ENCODE assay signal across 1 cellular context in the genomic region with DNA sequence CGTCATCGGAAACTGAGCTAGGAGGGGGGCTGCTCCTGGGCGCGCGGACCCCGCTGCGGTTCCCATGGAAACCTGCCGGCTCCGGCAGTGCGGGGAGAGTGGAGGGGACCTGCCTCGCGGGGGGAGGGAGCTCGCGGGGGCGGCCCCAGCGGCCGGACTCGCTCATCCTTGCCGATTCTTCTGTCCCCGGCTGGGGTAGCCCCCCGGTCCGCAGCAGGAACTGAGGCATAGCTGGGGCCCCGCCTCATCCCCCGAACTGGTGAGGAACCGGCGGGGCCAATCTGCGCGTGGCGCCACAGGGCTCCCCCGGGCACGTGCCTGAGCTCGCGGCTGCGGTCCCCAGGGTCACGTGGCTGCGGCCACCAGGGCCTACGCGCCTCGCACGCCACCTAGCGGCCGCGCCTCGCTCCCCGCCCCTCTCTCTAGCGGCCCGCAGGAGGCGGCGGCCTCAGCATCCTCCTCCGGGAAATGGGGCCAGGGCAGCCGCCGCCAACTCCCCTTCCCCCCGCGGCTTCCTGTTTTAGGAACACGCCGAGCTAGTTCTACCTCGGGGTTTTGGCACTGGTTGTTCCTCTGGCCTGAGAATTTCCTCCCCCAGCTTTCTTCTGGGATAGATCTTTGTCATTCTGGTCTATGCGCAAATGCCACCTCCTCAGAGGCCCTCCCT.
TF ChIP-seq lines count a peak whose summit lies in the region.

No MANE protein-coding gene starts in this region.

TF ChIP-seq in K562, 482 proteins besides CTCF, POLR2A, EP300 and RAD21 (continued from another document and continues in another):
- TF ChIP-seq RERE (CRISPR knock-in tag; IDR thresholded peaks at IDR 0.05; ENCODE audit: borderline replicate concordance) (peak; percentile 99), HNRNPLL (IDR thresholded peaks at IDR 0.05; ENCODE audit: low read depth, low read length, poor library complexity, severe bottlenecking) (no peak), USF2 (CRISPR knock-in tag; IDR thresholded peaks at IDR 0.05) (peak; percentile 99), ZKSCAN3 (CRISPR knock-in tag; IDR thresholded peaks at IDR 0.05) (no peak), ZFX (CRISPR knock-in tag; IDR thresholded peaks at IDR 0.05) (peak; percentile 81), ARID2 (IDR thresholded peaks at IDR 0.05) (no peak), CC2D1A (IDR thresholded peaks at IDR 0.05) (no peak), SIN3B (IDR thresholded peaks at IDR 0.05; ENCODE audit: low read depth) (peak; percentile 29; the same call in 1 of the 2 replicates), POLR2G (IDR thresholded peaks at IDR 0.05; ENCODE audit: low read depth, low read length) (peak; percentile 56), PTBP1 (IDR thresholded peaks at IDR 0.05; ENCODE audit: low read depth, low read length) (peak; percentile 99), CREB3 (tag; conservative IDR thresholded peaks at IDR 0.05; ENCODE audit: low read depth) (no peak), TFAM (CRISPR knock-in tag; conservative IDR thresholded peaks at IDR 0.05) (no peak), TARDBP (IDR thresholded peaks at IDR 0.05) (0 out of 2 replicates have a peak, but pooled peaks have one; percentile 54), ETV5 (CRISPR knock-in tag; IDR thresholded peaks at IDR 0.05; ENCODE audit: low read depth) (no peak), NCOA1 (IDR thresholded peaks at IDR 0.05; ENCODE audit: low read depth) (peak; percentile 28; the same call in 1 of the 2 replicates), HDAC3 (IDR thresholded peaks at IDR 0.05; ENCODE audit: borderline replicate concordance, partially characterized antibody) (no peak), RBM34 (IDR thresholded peaks at IDR 0.05; ENCODE audit: borderline replicate concordance, insufficient read depth, low read length) (no peak), CXXC5 (CRISPR knock-in tag; IDR thresholded peaks at IDR 0.05) (peak; percentile 99), FOXP1 (CRISPR knock-in tag; IDR thresholded peaks at IDR 0.05) (peak; percentile 100), JUND (IDR thresholded peaks at IDR 0.05; ENCODE audit: borderline replicate concordance, low read depth, low read length) (peak; percentile 40; the same call in 1 of the 2 replicates), JUND (tag; IDR thresholded peaks at IDR 0.05; ENCODE audit: borderline replicate concordance, low read depth, low read length) (no peak; the same call in 2 of the 3 replicates), KLF16 (IDR thresholded peaks at IDR 0.05) (0 out of 2 replicates have a peak, but pooled peaks have one; percentile 36), PCBP2 (IDR thresholded peaks at IDR 0.05; ENCODE audit: low read depth, low read length, poor library complexity, severe bottlenecking) (no peak), EWSR1 (IDR thresholded peaks at IDR 0.05; ENCODE audit: borderline replicate concordance, low read depth, partially characterized antibody) (no peak), NR2F6 (CRISPR knock-in tag; IDR thresholded peaks at IDR 0.05) (no peak), ZNF311 (CRISPR knock-in tag; IDR thresholded peaks at IDR 0.05) (no peak), TAF9B (IDR thresholded peaks at IDR 0.05; ENCODE audit: partially characterized antibody) (no peak), TSC22D4 (tag; IDR thresholded peaks at IDR 0.05) (no peak), TEAD2 (tag; IDR thresholded peaks at IDR 0.05) (no peak), NR0B1 (IDR thresholded peaks at IDR 0.05; ENCODE audit: partially characterized antibody) (no peak), NFE2 (IDR thresholded peaks at IDR 0.05; ENCODE audit: low read depth) (no peak), MEF2A (IDR thresholded peaks at IDR 0.05; ENCODE audit: control insufficient read depth, low read depth, low read length) (no peak), BHLHE40 (IDR thresholded peaks at IDR 0.05; ENCODE audit: low read length) (peak; percentile 100), CBX3 (IDR thresholded peaks at IDR 0.05; ENCODE audit: borderline replicate concordance in 1 of 2, low read length in 2 of 2) (peak in 1 of 2 experiments; percentile 91; a peak in 1 of 3 replicates), NONO (IDR thresholded peaks at IDR 0.05; ENCODE audit: low read depth in 2 of 2, low read length in 1 of 2) (peak in 1 of 2 experiments; percentile 81; a peak in 2 of 4 replicates)
- TF ChIP-seq, protein P1, sequence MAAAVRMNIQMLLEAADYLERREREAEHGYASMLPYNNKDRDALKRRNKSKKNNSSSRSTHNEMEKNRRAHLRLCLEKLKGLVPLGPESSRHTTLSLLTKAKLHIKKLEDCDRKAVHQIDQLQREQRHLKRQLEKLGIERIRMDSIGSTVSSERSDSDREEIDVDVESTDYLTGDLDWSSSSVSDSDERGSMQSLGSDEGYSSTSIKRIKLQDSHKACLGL (CRISPR knock-in tag; IDR thresholded peaks at IDR 0.05; ENCODE audit: borderline replicate concordance, poor library complexity, severe bottlenecking): peak; percentile 75
- TF ChIP-seq, protein P2, sequence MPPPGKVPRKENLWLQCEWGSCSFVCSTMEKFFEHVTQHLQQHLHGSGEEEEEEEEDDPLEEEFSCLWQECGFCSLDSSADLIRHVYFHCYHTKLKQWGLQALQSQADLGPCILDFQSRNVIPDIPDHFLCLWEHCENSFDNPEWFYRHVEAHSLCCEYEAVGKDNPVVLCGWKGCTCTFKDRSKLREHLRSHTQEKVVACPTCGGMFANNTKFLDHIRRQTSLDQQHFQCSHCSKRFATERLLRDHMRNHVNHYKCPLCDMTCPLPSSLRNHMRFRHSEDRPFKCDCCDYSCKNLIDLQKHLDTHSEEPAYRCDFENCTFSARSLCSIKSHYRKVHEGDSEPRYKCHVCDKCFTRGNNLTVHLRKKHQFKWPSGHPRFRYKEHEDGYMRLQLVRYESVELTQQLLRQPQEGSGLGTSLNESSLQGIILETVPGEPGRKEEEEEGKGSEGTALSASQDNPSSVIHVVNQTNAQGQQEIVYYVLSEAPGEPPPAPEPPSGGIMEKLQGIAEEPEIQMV (tag; conservative IDR thresholded peaks at IDR 0.05; ENCODE audit: low read depth): no peak
- TF ChIP-seq, protein P3, sequence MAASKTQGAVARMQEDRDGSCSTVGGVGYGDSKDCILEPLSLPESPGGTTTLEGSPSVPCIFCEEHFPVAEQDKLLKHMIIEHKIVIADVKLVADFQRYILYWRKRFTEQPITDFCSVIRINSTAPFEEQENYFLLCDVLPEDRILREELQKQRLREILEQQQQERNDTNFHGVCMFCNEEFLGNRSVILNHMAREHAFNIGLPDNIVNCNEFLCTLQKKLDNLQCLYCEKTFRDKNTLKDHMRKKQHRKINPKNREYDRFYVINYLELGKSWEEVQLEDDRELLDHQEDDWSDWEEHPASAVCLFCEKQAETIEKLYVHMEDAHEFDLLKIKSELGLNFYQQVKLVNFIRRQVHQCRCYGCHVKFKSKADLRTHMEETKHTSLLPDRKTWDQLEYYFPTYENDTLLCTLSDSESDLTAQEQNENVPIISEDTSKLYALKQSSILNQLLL (CRISPR knock-in tag; IDR thresholded peaks at IDR 0.05; ENCODE audit: borderline replicate concordance): no peak
- TF ChIP-seq, protein P4, sequence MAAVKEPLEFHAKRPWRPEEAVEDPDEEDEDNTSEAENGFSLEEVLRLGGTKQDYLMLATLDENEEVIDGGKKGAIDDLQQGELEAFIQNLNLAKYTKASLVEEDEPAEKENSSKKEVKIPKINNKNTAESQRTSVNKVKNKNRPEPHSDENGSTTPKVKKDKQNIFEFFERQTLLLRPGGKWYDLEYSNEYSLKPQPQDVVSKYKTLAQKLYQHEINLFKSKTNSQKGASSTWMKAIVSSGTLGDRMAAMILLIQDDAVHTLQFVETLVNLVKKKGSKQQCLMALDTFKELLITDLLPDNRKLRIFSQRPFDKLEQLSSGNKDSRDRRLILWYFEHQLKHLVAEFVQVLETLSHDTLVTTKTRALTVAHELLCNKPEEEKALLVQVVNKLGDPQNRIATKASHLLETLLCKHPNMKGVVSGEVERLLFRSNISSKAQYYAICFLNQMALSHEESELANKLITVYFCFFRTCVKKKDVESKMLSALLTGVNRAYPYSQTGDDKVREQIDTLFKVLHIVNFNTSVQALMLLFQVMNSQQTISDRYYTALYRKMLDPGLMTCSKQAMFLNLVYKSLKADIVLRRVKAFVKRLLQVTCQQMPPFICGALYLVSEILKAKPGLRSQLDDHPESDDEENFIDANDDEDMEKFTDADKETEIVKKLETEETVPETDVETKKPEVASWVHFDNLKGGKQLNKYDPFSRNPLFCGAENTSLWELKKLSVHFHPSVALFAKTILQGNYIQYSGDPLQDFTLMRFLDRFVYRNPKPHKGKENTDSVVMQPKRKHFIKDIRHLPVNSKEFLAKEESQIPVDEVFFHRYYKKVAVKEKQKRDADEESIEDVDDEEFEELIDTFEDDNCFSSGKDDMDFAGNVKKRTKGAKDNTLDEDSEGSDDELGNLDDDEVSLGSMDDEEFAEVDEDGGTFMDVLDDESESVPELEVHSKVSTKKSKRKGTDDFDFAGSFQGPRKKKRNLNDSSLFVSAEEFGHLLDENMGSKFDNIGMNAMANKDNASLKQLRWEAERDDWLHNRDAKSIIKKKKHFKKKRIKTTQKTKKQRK (IDR thresholded peaks at IDR 0.05; ENCODE audit: borderline replicate concordance, low read depth, low read length): no peak
- TF ChIP-seq, protein P5, sequence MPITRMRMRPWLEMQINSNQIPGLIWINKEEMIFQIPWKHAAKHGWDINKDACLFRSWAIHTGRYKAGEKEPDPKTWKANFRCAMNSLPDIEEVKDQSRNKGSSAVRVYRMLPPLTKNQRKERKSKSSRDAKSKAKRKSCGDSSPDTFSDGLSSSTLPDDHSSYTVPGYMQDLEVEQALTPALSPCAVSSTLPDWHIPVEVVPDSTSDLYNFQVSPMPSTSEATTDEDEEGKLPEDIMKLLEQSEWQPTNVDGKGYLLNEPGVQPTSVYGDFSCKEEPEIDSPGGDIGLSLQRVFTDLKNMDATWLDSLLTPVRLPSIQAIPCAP (CRISPR knock-in tag; IDR thresholded peaks at IDR 0.05; ENCODE audit: borderline replicate concordance): peak; percentile 93; the same call in 1 of the 2 replicates
- TF ChIP-seq, protein P6, sequence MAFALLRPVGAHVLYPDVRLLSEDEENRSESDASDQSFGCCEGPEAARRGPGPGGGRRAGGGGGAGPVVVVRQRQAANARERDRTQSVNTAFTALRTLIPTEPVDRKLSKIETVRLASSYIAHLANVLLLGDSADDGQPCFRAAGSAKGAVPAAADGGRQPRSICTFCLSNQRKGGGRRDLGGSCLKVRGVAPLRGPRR (CRISPR knock-in tag; IDR thresholded peaks at IDR 0.05): no peak
